Comparison of ENCODE assay signal across 18 cellular contexts in the genomic region with DNA sequence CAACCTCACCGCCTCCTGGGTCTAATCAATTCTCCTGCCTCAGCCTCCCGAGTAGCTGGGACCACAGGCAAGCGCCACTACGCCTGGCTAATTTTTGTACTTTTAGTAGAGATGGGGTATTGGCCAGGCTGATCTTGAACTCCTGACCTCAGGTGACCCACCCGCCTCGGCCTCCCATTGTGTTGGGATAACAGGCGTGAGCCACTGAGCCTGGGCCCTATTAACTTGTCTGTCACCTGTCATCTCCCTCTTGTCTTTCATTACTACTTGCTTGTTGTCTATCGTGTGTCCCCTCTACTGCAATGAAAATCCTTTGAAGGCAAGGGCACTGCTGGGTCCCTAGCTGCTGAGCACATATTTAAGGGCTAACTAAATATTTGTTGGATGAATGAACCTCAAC. TPM values are rescaled to one million over a fixed set of nuclear protein-coding genes. Genes with fewer than 3 reads are reported as not detected.
DNase-seq lines count a peak whose midpoint lies in the region; ATAC-seq, FAIRE-seq and TF ChIP-seq lines count a peak whose summit lies in the region.
"Had no signal": no experiment of that assay in that cellular context is flagged by ENCODE, and none has a peak within 500 bp of the region (broad histone marks: within the 10 kb centered on the region; RNA-seq: fewer than 3 reads in every experiment).

No MANE protein-coding gene starts in this region.

- no peak for ATAC-seq in Panc1
- ATAC-seq in K562, result no peak
- no peak for ATAC-seq in HG03095 (IDR thresholded peaks at IDR 0.05; ENCODE audit: unreplicated experiment)
- ATAC-seq in GM23338, result no peak

- no peaks in the 10 kb centered on the region for H3K36me3 Mint-ChIP-seq in GM23338 (ENCODE audit: low read depth)
- H3K36me3 Mint-ChIP-seq: CD4-positive, CD25-positive, alpha-beta regulatory T cell; CD8-positive, alpha-beta memory T cell had no signal

- H3K4me3 Mint-ChIP-seq in GM23338, result no peak overlapping the region
- H3K4me3 Mint-ChIP-seq: CD4-positive, CD25-positive, alpha-beta regulatory T cell; CD8-positive, alpha-beta memory T cell; IgD-negative memory B cell had no signal

- intact Hi-C loops in Panc1 (cut with micrococcal nuclease; ENCODE audit: unreplicated experiment), result loop anchor here (10.0 kb wide), 1 partner anchor 111 kb away; no protein-coding TSS in a partner anchor
- intact Hi-C loops in K562 (cut with micrococcal nuclease), result no loop called here

- H3K27me3 ChIP-seq in Panc1 (ENCODE audit: control insufficient read depth, insufficient read depth, low read length) (no peaks in the 10 kb centered on the region), K562 (ENCODE audit: control insufficient read depth in 2 of 2, insufficient read depth in 2 of 2, low read length in 2 of 2) (no peaks in the 10 kb centered on the region), GM23338 (ENCODE audit: insufficient read depth) (no peaks in the 10 kb centered on the region)
- H3K27me3 ChIP-seq: BE2C had no signal

- H3K9me1 ChIP-seq in K562 (ENCODE audit: control insufficient read depth, insufficient read depth, low read length), result no peaks in the 10 kb centered on the region

- no peak for FAIRE-seq in K562 (lab: Jason Lieb, UNC)
- FAIRE-seq: GM12891, HTR-8/SVneo had no signal

- H3K27ac Mint-ChIP-seq in GM23338, result no peak overlapping the region
- H3K27ac Mint-ChIP-seq: CD4-positive, CD25-positive, alpha-beta regulatory T cell; IgD-negative memory B cell had no signal

- TF ChIP-seq EP300 in K562 (IDR thresholded peaks at IDR 0.05; ENCODE audit: low read length), result no peak

- no peak for TF ChIP-seq RAD21 in K562 (CRISPR knock-in tag; conservative IDR thresholded peaks at IDR 0.05 in 1 of 2, IDR thresholded peaks at IDR 0.05 in 1 of 2)

- H3K79me2 ChIP-seq in K562 (ENCODE audit: control insufficient read depth, insufficient read depth, low read length), result no peaks in the 10 kb centered on the region
- no peaks in the 10 kb centered on the region for H3K79me2 ChIP-seq in GM23338 (replicated peaks; ENCODE audit: insufficient read depth)

- H3K4me1 Mint-ChIP-seq in GM23338, result peaks cover 24% of the 10 kb centered on the region
- H3K4me1 Mint-ChIP-seq: CD4-positive, CD25-positive, alpha-beta regulatory T cell had no signal

- in situ Hi-C loops in Panc1 (cut with HindIII; ENCODE audit: low pct_unique_long_range_greater_than_20kb, low sequenced_read_pairs) (no loop called here), K562 (cut with MboI) (no loop called here)

- no peaks in the 10 kb centered on the region for H3K9me3 ChIP-seq in Panc1 (ENCODE audit: control insufficient read depth, insufficient read depth, low read depth, low read length)
- H3K9me3 ChIP-seq in K562 (replicated peaks; ENCODE audit: control insufficient read depth, insufficient read depth, low read depth, low read length), result no peaks in the 10 kb centered on the region
- H3K9me3 ChIP-seq: BE2C, HAP-1 had no signal

- H4K20me1 ChIP-seq in K562 (replicated peaks; ENCODE audit: control insufficient read depth, insufficient read depth, low read length) (no peaks in the 10 kb centered on the region), GM23338 (replicated peaks; ENCODE audit: insufficient read depth) (no peaks in the 10 kb centered on the region)

- no peaks in the 10 kb centered on the region for H3K9me3 Mint-ChIP-seq in GM23338
- H3K9me3 Mint-ChIP-seq: CD4-positive, CD25-positive, alpha-beta regulatory T cell; CD8-positive, alpha-beta memory T cell; IgD-negative memory B cell had no signal

- no peak for TF ChIP-seq POLR2A in K562 (conservative IDR thresholded peaks at IDR 0.05)

- H3K4me2 ChIP-seq in K562 (ENCODE audit: insufficient read depth, low read length) (no peak overlapping the region), GM23338 (no peak overlapping the region)

- H3K27me3 Mint-ChIP-seq in GM23338 (ENCODE audit: insufficient read depth, low read depth, poor library complexity), result peaks cover 13% of the 10 kb centered on the region
- H3K27me3 Mint-ChIP-seq: CD4-positive, CD25-positive, alpha-beta regulatory T cell had no signal

- TF ChIP-seq CTCF in 22Rv1 (IDR thresholded peaks at IDR 0.05), result no peak
- no peak for TF ChIP-seq CTCF in Panc1 (IDR thresholded peaks at IDR 0.05)
- TF ChIP-seq CTCF in K562 (IDR thresholded peaks at IDR 0.05 in 2 of 3, conservative IDR thresholded peaks at IDR 0.05 in 1 of 3; ENCODE audit: insufficient read depth in 2 of 3, low read depth in 1 of 3, low read length in 3 of 3), result no peak
- TF ChIP-seq CTCF in GM23338 (conservative IDR thresholded peaks at IDR 0.05; ENCODE audit: low read depth in 2 of 2), result no peak

- no peak overlapping the region for H3K9ac ChIP-seq in K562 (ENCODE audit: insufficient read depth in 1 of 2, low read depth in 2 of 2, low read length in 2 of 2)

- no peak overlapping the region for H3K4me3 ChIP-seq in Panc1 (ENCODE audit: low read depth in 2 of 2, low read length in 2 of 2)
- H3K4me3 ChIP-seq in K562, result no peak overlapping the region
- H3K4me3 ChIP-seq in GM23338, result no peak overlapping the region
- H3K4me3 ChIP-seq: HAP-1 had no signal

- BruUV-seq in Panc1 (replicated peaks; lab: Mats Ljungman, UMichigan), result no TSS peak
- no TSS peak for BruUV-seq in K562 (replicated peaks; lab: Mats Ljungman, UMichigan)

- WGBS in K562 (ENCODE audit: insufficient coverage, low coverage, missing lambda C conversion rate), result 55% methylated on average over 8 of the region's 8 CpGs

- H2AFZ ChIP-seq in K562 (ENCODE audit: low read depth, low read length) (no peak overlapping the region), GM23338 (no peak overlapping the region)

- CTCF ChIA-PET in Panc1 (lab: Charles Lee) (interaction anchor here (0.7 to 3.2 kb wide), 2 partner anchors 11 to 28 kb away, joined by 5 to 7 read pairs; no protein-coding TSS in a partner anchor), K562 (lab: Yijun Ruan, JAX; ENCODE audit: low intra/inter-chr PET ratio) (interaction anchor here (1.2 kb wide), 1 partner anchor 148 kb away, joined by 6 read pairs; no protein-coding TSS in a partner anchor)

- POLR2A ChIA-PET in Panc1 (lab: Charles Lee), result interaction anchor here (0.5 kb wide), 1 partner anchor 52 kb away, joined by 3 read pairs; no protein-coding TSS in a partner anchor
- POLR2A ChIA-PET in K562 (lab: Yijun Ruan, JAX), result interaction anchor here (1.1 to 1.8 kb wide), 4 partner anchors 12 to 82 kb away, joined by 3 to 4 read pairs (median 4); no protein-coding TSS in a partner anchor

- H3K27ac ChIP-seq in 22Rv1, result 0 out of 2 replicates have a peak overlapping the region, but pooled peaks have one; percentile 3
- peak overlapping the region; percentile 99; the same call in 1 of the 2 replicates for H3K27ac ChIP-seq in Panc1 (ENCODE audit: low read length)
- no peak overlapping the region for H3K27ac ChIP-seq in K562 (ENCODE audit: extremely low read depth, low read depth, low read length)
- H3K27ac ChIP-seq in GM23338 (ENCODE audit: low read depth), result no peak overlapping the region

- H3K9me2 ChIP-seq in GM23338 (ENCODE audit: insufficient read depth), result no peaks in the 10 kb centered on the region

- H3K36me3 ChIP-seq in Panc1 (ENCODE audit: control insufficient read depth, insufficient read depth, low read length) (no peaks in the 10 kb centered on the region), K562 (ENCODE audit: control insufficient read depth, insufficient read depth, low read length) (no peaks in the 10 kb centered on the region), GM23338 (ENCODE audit: insufficient read depth) (no peaks in the 10 kb centered on the region)
- H3K36me3 ChIP-seq: BE2C, HAP-1 had no signal

- H3K4me1 ChIP-seq in Panc1 (ENCODE audit: control insufficient read depth, insufficient read depth, low read length) (peaks cover 56% of the 10 kb centered on the region), K562 (replicated peaks in 1 of 2; ENCODE audit: control insufficient read depth in 2 of 2, insufficient read depth in 2 of 2, low read length in 2 of 2) (peaks cover 21 to 24% of the 10 kb centered on the region in 2 experiments), GM23338 (ENCODE audit: insufficient read depth) (peaks cover 11% of the 10 kb centered on the region; the same call in 1 of the 2 replicates)

- H3F3A ChIP-seq in GM23338 (replicated peaks; ENCODE audit: low read depth), result 0 out of 2 replicates have a peak, but pooled peaks cover 2% of the 10 kb centered on the region

- DNase-seq in Panc1 (ENCODE audit: low read depth, low spot score) (no peak), K562 (ENCODE audit: extremely low read depth in 1 of 4, low spot score in 3 of 4) (no peak), retina (peak; percentile 13), GM23338 (ENCODE audit: low spot score) (no peak), cerebellar nuclear complex (lab: John Stamatoyannopoulos, UW) (no peak)
- DNase-seq: C1 segment of cervical spinal cord, DMS 273 treated with DMSO at 0.1 percent for 48 hours, DND-41, KG1 had no signal

RNA-seq across cellular contexts. Expression of gene UQCRHL, which starts 3.4 kb away (rescaled TPM):
- total RNA-seq in Panc1 (2021; ENCODE audit: unreplicated experiment) (2.6 TPM), K562 (2014; rRNA removed) (40.7 and 76.9 TPM in 2 replicates), K562 (2014; rRNA removed; fragmentation: Illumina TruSeq; extraction: Trizol) (41.3 and 45.7 TPM in 2 replicates), K562 (2015; rRNA removed; fragmentation: Illumina TruSeq; extraction: Trizol) (19.4 and 21.8 TPM in 2 replicates), K562 (2021) (5.1 and 5.9 TPM in 2 replicates)
- polyA plus RNA-seq in Panc1 (2012; ENCODE audit: insufficient read length), result 2.3 TPM
- 2.3 and 3.2 TPM in 2 replicates for total RNA-seq in K562 (2011; cell fraction: chromatin; rRNA removed; ENCODE audit: low replicate concordance)
- total RNA-seq in K562 (2011; cell fraction: nucleolus; rRNA removed), result 2.8 TPM in 2 replicates
- total RNA-seq in K562 (2011; cell fraction: nucleoplasm; rRNA removed), result 4.1 and 4.2 TPM in 2 replicates
- polyA plus RNA-seq in K562 (2011; rRNA removed) (26.3 and 27.6 TPM in 2 replicates), K562 (2014; fragmentation: Illumina TruSeq; extraction: Trizol) (17.6 and 18.9 TPM in 2 replicates), K562 (2014; fragmentation: Nextera tagmentation; extraction: Ambion mirVana) (10 to 100 TPM; 20.4 to 25.8 TPM), K562 (2014; rRNA removed) (13.2 and 27.2 TPM in 2 replicates), GM23338 (2016; fragmentation: Nextera tagmentation; extraction: Ambion mirVana) (3.0 and 3.6 TPM in 2 replicates)
- polyA plus RNA-seq in K562 (2011; cell fraction: cytosol; rRNA removed), result 3.9 and 8.7 TPM in 2 replicates
- 2.2 and 6.0 TPM in 2 replicates for polyA plus RNA-seq in K562 (2011; cell fraction: nucleus; rRNA removed)
- polyA plus RNA-seq in K562 (2012), result 9.1 and 25.6 TPM in 2 replicates
- 6.5 and 7.8 TPM in 2 replicates for polyA minus RNA-seq in K562 (2011; rRNA and poly(A)+ RNA removed)
- polyA minus RNA-seq in K562 (2011; cell fraction: cytosol; rRNA and poly(A)+ RNA removed), result 9.1 and 15.2 TPM in 2 replicates
- 0.67 and 3.4 TPM in 2 replicates for polyA minus RNA-seq in K562 (2011; cell fraction: nucleus; rRNA and poly(A)+ RNA removed)
- 2.3 and 3.9 TPM in 2 replicates for total RNA-seq in GM23338 (2014; rRNA removed; shearing (Covaris generic))

RNA-seq across cellular contexts. Expression of gene SPEN, which starts 43.4 kb away (rescaled TPM):
- total RNA-seq in Panc1 (2021; ENCODE audit: unreplicated experiment) (58.3 TPM), K562 (2014; rRNA removed) (27.2 and 27.8 TPM in 2 replicates), K562 (2014; rRNA removed; fragmentation: Illumina TruSeq; extraction: Trizol) (29.9 and 36.1 TPM in 2 replicates), K562 (2015; rRNA removed; fragmentation: Illumina TruSeq; extraction: Trizol) (24.5 and 29.1 TPM in 2 replicates), K562 (2021) (72.1 and 80.2 TPM in 2 replicates)
- polyA plus RNA-seq in Panc1 (2012; ENCODE audit: insufficient read length), result 36.5 TPM
- total RNA-seq in K562 (2011; cell fraction: chromatin; rRNA removed; ENCODE audit: low replicate concordance), result 154 and 372 TPM in 2 replicates
- total RNA-seq in K562 (2011; cell fraction: nucleolus; rRNA removed), result 64.2 and 82.1 TPM in 2 replicates
- 125 and 165 TPM in 2 replicates for total RNA-seq in K562 (2011; cell fraction: nucleoplasm; rRNA removed)
- polyA plus RNA-seq in K562 (2011; rRNA removed) (11.9 and 16.4 TPM in 2 replicates), K562 (2014; fragmentation: Illumina TruSeq; extraction: Trizol) (87.5 and 87.6 TPM in 2 replicates), K562 (2014; fragmentation: Nextera tagmentation; extraction: Ambion mirVana) (10 to 100 TPM in 1 of 2 experiments, 1 to 10 TPM in 1; 5.7 to 13.1 TPM), K562 (2014; rRNA removed) (31.9 and 34.6 TPM in 2 replicates), GM23338 (2016; fragmentation: Nextera tagmentation; extraction: Ambion mirVana) (11.4 and 14.9 TPM in 2 replicates)
- polyA plus RNA-seq in K562 (2011; cell fraction: cytosol; rRNA removed), result 9.5 and 13.0 TPM in 2 replicates
- 46.3 and 63.2 TPM in 2 replicates for polyA plus RNA-seq in K562 (2011; cell fraction: nucleus; rRNA removed)
- 54.0 and 72.6 TPM in 2 replicates for polyA plus RNA-seq in K562 (2012)
- 52.8 and 75.1 TPM in 2 replicates for polyA minus RNA-seq in K562 (2011; rRNA and poly(A)+ RNA removed)
- 38.6 and 44.5 TPM in 2 replicates for polyA minus RNA-seq in K562 (2011; cell fraction: cytosol; rRNA and poly(A)+ RNA removed)
- polyA minus RNA-seq in K562 (2011; cell fraction: nucleus; rRNA and poly(A)+ RNA removed), result 32.0 and 67.9 TPM in 2 replicates
- 28.5 and 43.6 TPM in 2 replicates for total RNA-seq in GM23338 (2014; rRNA removed; shearing (Covaris generic))

RNA-seq across cellular contexts. Expression of gene FBLIM1, which starts 45.5 kb away (rescaled TPM):
- total RNA-seq in Panc1 (2021; ENCODE audit: unreplicated experiment) (4.3 TPM), K562 (2014; rRNA removed) (0.04 TPM in 1 of 2 replicates, not detected in the other), K562 (2014; rRNA removed; fragmentation: Illumina TruSeq; extraction: Trizol) (not detected in 2 replicates), K562 (2015; rRNA removed; fragmentation: Illumina TruSeq; extraction: Trizol) (not detected in 2 replicates), K562 (2021) (0.18 and 0.24 TPM in 2 replicates)
- 3.6 TPM for polyA plus RNA-seq in Panc1 (2012; ENCODE audit: insufficient read length)
- total RNA-seq in K562 (2011; cell fraction: chromatin; rRNA removed; ENCODE audit: low replicate concordance), result 0.16 TPM in 1 of 2 replicates, not detected in the other
- total RNA-seq in K562 (2011; cell fraction: nucleolus; rRNA removed), result 0.50 TPM in 1 of 2 replicates, not detected in the other
- 0.31 TPM in 1 of 2 replicates, not detected in the other for total RNA-seq in K562 (2011; cell fraction: nucleoplasm; rRNA removed)
- polyA plus RNA-seq in K562 (2011; rRNA removed) (0.14 and 0.43 TPM in 2 replicates), K562 (2014; fragmentation: Illumina TruSeq; extraction: Trizol) (not detected in 2 replicates), K562 (2014; fragmentation: Nextera tagmentation; extraction: Ambion mirVana) (not detected), K562 (2014; rRNA removed) (not detected in 2 replicates), GM23338 (2016; fragmentation: Nextera tagmentation; extraction: Ambion mirVana) (40.2 and 41.7 TPM in 2 replicates)
- polyA plus RNA-seq in K562 (2011; cell fraction: cytosol; rRNA removed), result 0.09 and 0.63 TPM in 2 replicates
- 0.10 and 0.20 TPM in 2 replicates for polyA plus RNA-seq in K562 (2011; cell fraction: nucleus; rRNA removed)
- 0.04 and 0.48 TPM in 2 replicates for polyA plus RNA-seq in K562 (2012)
- 0.11 and 0.27 TPM in 2 replicates for polyA minus RNA-seq in K562 (2011; rRNA and poly(A)+ RNA removed)
- polyA minus RNA-seq in K562 (2011; cell fraction: cytosol; rRNA and poly(A)+ RNA removed), result not detected in 2 replicates
- 0.56 TPM in 1 of 2 replicates, not detected in the other for polyA minus RNA-seq in K562 (2011; cell fraction: nucleus; rRNA and poly(A)+ RNA removed)
- total RNA-seq in GM23338 (2014; rRNA removed; shearing (Covaris generic)), result 69.1 and 81.7 TPM in 2 replicates
- total RNA-seq: CD4-positive, CD25-positive, alpha-beta regulatory T cell; CD8-positive, alpha-beta memory T cell had no signal
- polyA plus RNA-seq: CD8-positive, alpha-beta memory T cell; IgD-negative memory B cell had no signal

Comparison
In these comparisons a context has a peak if more than half of its experiments do, and no peak if none do; other contexts are left out.
1. H3K27ac ChIP-seq: peak in 22Rv1 (single experiment) and Panc1 (single experiment); none in K562 (single experiment) and GM23338 (single experiment).
2. RNA of gene FBLIM1, which starts 45.5 kb away (total RNA-seq): 69.1 to 81.7 TPM in GM23338; 4.3 TPM in Panc1 (single experiment) and 0.04 to 0.50 TPM in K562; every median in the first group is over 10 times any median in the second.